In genomic region chr17:67841992-67842391, GRCh38 we compare ENCODE assay signal across 16 cellular contexts. TPM values are rescaled to one million over a fixed set of nuclear protein-coding genes. Genes with fewer than 3 reads are reported as not detected.
DNase-seq lines count a peak whose midpoint lies in the region; ATAC-seq and TF ChIP-seq lines count a peak whose summit lies in the region.
"Had no signal": no experiment of that assay in that cellular context is flagged by ENCODE, and none has a peak within 500 bp of the region (broad histone marks: within the 10 kb centered on the region; RNA-seq: fewer than 3 reads in every experiment).

No MANE protein-coding gene starts in this region.

- no peak for TF ChIP-seq CTCF in CD4-positive, alpha-beta T cell (IDR thresholded peaks at IDR 0.05)

- peaks cover 5% of the 10 kb centered on the region for H3K36me3 Mint-ChIP-seq in CD4-positive, alpha-beta T cell (ENCODE audit: low read depth)
- H3K36me3 Mint-ChIP-seq in T-helper 17 cell (ENCODE audit: low read depth) (peaks cover 2% of the 10 kb centered on the region), memory B cell (peaks cover 2% of the 10 kb centered on the region)

- H3K4me1 Mint-ChIP-seq in CD4-positive, alpha-beta T cell (ENCODE audit: low read depth): peaks cover 63% of the 10 kb centered on the region
- H3K4me1 Mint-ChIP-seq in T-helper 17 cell: peaks cover 28% of the 10 kb centered on the region
- peaks cover 22% of the 10 kb centered on the region for H3K4me1 Mint-ChIP-seq in memory B cell

- ATAC-seq in CD4-positive, alpha-beta T cell (ENCODE audit: poor library complexity): no peak
- ATAC-seq in T-helper 17 cell (no peak), memory B cell (ENCODE audit: low read depth) (no peak), esophagus mucosa (no peak)
- ATAC-seq: A549, HCT116, K562 had no signal

- no peak overlapping the region for H3K4me3 Mint-ChIP-seq in CD4-positive, alpha-beta T cell
- H3K4me3 Mint-ChIP-seq in T-helper 17 cell (no peak overlapping the region), memory B cell (no peak overlapping the region)

- intact Hi-C loops in CD4-positive, alpha-beta T cell (cut with DNase I, micrococcal nuclease): no loop called here

- CTCF ChIA-PET in CD4-positive, alpha-beta T cell (lab: Charles Lee): no interaction called here

- no peaks in the 10 kb centered on the region for H3K27me3 ChIP-seq in CD4-positive, alpha-beta T cell (ENCODE audit: control insufficient read depth, insufficient read depth, low read length)
- H3K27me3 ChIP-seq: BLaER1, Peyer's patch had no signal

- H3K27ac Mint-ChIP-seq in CD4-positive, alpha-beta T cell: peak overlapping the region; percentile 7
- H3K27ac Mint-ChIP-seq in T-helper 17 cell: peak overlapping the region; percentile 39
- H3K27ac Mint-ChIP-seq in memory B cell: peak overlapping the region; percentile 9

- POLR2A ChIA-PET in CD4-positive, alpha-beta T cell (lab: Charles Lee): no interaction called here

- H3K9me3 ChIP-seq in CD4-positive, alpha-beta T cell (ENCODE audit: control insufficient read depth, low read length): no peaks in the 10 kb centered on the region
- H3K9me3 ChIP-seq in T-helper 17 cell (ENCODE audit: control insufficient read depth, low read length, poor library complexity, severe bottlenecking): no peaks in the 10 kb centered on the region
- H3K9me3 ChIP-seq: A549, BLaER1, Peyer's patch had no signal

- no peaks in the 10 kb centered on the region for H3K9me3 Mint-ChIP-seq in CD4-positive, alpha-beta T cell
- no peaks in the 10 kb centered on the region for H3K9me3 Mint-ChIP-seq in memory B cell

- H3K27me3 Mint-ChIP-seq in CD4-positive, alpha-beta T cell: no peaks in the 10 kb centered on the region
- H3K27me3 Mint-ChIP-seq in T-helper 17 cell (no peaks in the 10 kb centered on the region), memory B cell (no peaks in the 10 kb centered on the region)

- no peak for DNase-seq in CD4-positive, alpha-beta T cell
- DNase-seq in ELR (ENCODE audit: low read depth) (peak; percentile 46), T-helper 17 cell (no peak), memory B cell (ENCODE audit: low spot score in 2 of 2) (no peak), NCI-H187 (lab: John Stamatoyannopoulos, UW) (no peak), MV-4-11 (lab: John Stamatoyannopoulos, UW) (no peak)
- DNase-seq: DMS79 treated with DMSO at 0.1 percent for 48 hours, GDM1, NCI-H1105 treated with DMSO at 0.1 percent for 48 hours, NCI-H1694, Peyer's patch had no signal

- no peak overlapping the region for H3K27ac ChIP-seq in CD4-positive, alpha-beta T cell (ENCODE audit: low read depth, low read length)
- H3K27ac ChIP-seq: A549, BLaER1, Peyer's patch had no signal

RNA-seq across cellular contexts. Expression of gene BPTF, which starts 16.7 kb away (rescaled TPM):
- 100 to 1,000 TPM; 117 to 125 TPM for total RNA-seq in CD4-positive, alpha-beta T cell
- total RNA-seq in T-helper 17 cell (100 to 1,000 TPM; 138 to 145 TPM), esophagus mucosa (47.8 TPM)
